ENCODE assay signal across 8 cellular contexts in genomic region chr3:114456742-114457141, GRCh38.
A peak's percentile ranks its signal among the peaks of the same experiment; 100 is the strongest.
DNase-seq lines count a peak whose midpoint lies in the region; ATAC-seq and TF ChIP-seq lines count a peak whose summit lies in the region.
"Had no signal": no experiment of that assay in that cellular context is flagged by ENCODE, and none has a peak within 500 bp of the region (broad histone marks: within the 10 kb centered on the region; RNA-seq: fewer than 3 reads in every experiment).

No MANE protein-coding gene starts in this region.

- DNase-seq in psoas muscle (no peak), A172 (ENCODE audit: low spot score) (no peak), KG1 (lab: John Stamatoyannopoulos, UW) (no peak), NK-92 (lab: John Stamatoyannopoulos, UW; ENCODE audit: unreplicated experiment) (no peak)
- DNase-seq: stimulated activated CD8-positive, alpha-beta memory T cell treated with anti-CD3 and anti-CD28 coated beads, Interleukin-4, amount 100 ng/mL, for 48 hours had no signal

- H3K27me3 ChIP-seq in psoas muscle (ENCODE audit: insufficient read depth in 3 of 3, low read length in 2 of 3): no peaks in the 10 kb centered on the region

- no peak for TF ChIP-seq CTCF in psoas muscle (IDR thresholded peaks at IDR 0.05)

- WGBS in psoas muscle, 3 donors: 34 to 71% (median 41%) methylated on average over 4 of the region's 4 CpGs

- intact Hi-C loops in psoas muscle (cut with DNase I): loop anchor here in 1 of 2 donors (5.0 kb wide), 1 partner anchor 41 kb away; no protein-coding TSS in a partner anchor

- no peak overlapping the region for H3K4me3 ChIP-seq in psoas muscle

- no peaks in the 10 kb centered on the region for H3K9me3 ChIP-seq in psoas muscle

- peak overlapping the region; percentile 19 for H3K27ac ChIP-seq in psoas muscle

- H3K36me3 ChIP-seq in psoas muscle (ENCODE audit: insufficient read depth in 1 of 2, low read depth in 1 of 2): no peaks in the 10 kb centered on the region

- ATAC-seq in GM18873 (IDR thresholded peaks at IDR 0.05; ENCODE audit: low FRiP score, unreplicated experiment) (peak; percentile 65), GM21619 (IDR thresholded peaks at IDR 0.05; ENCODE audit: unreplicated experiment) (peak; percentile 66), HG03342 (IDR thresholded peaks at IDR 0.05; ENCODE audit: unreplicated experiment) (peak; percentile 64), psoas muscle (no peak)

- peaks cover 69% of the 10 kb centered on the region for H3K4me1 ChIP-seq in psoas muscle

Comparison
In these comparisons a context has a peak if more than half of its experiments do, and no peak if none do; other contexts are left out.
1. ATAC-seq: peak in GM18873 (single experiment), GM21619 (single experiment) and HG03342 (single experiment); none in psoas muscle (0 of 4).